ENCODE assay signal across 1 cellular context in the genomic region with DNA sequence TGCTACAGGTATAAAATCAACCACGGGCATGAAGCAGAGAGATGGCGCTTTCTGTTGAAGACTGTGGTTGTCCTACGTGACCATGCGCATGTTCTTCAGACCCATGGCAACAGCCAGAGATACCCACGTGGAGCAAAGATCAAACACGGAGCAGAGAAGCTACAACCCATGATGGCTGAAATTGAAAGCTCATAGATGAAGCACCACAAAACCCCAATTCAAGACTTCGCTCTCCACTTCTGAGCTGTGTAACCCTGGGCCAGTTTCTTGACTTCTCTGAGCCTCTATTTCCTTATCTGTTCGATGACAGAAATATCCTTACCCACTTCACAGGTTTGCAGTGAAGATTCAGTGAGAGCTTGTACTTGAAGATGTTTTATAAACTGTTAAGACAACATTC.
TF ChIP-seq lines count a peak whose summit lies in the region.

No MANE protein-coding gene starts in this region.

TF ChIP-seq in HepG2, 621 proteins besides CTCF, POLR2A, EP300 and RAD21:
- TF ChIP-seq TCF7 (IDR thresholded peaks at IDR 0.05; ENCODE audit: low read depth) = no peak
- TF ChIP-seq TBP (CRISPR knock-in tag; IDR thresholded peaks at IDR 0.05) = no peak
- no peak for TF ChIP-seq FIP1L1 (IDR thresholded peaks at IDR 0.05; ENCODE audit: borderline replicate concordance, insufficient read depth, low read depth, low read length)
- no peak for TF ChIP-seq ISX (CRISPR knock-in tag; conservative IDR thresholded peaks at IDR 0.05)
- no peak for TF ChIP-seq EZH2 (conservative IDR thresholded peaks at IDR 0.05; ENCODE audit: low read depth, low read length)
- TF ChIP-seq ZNF326 (CRISPR knock-in tag; IDR thresholded peaks at IDR 0.05; ENCODE audit: borderline replicate concordance) = no peak
- no peak for TF ChIP-seq SMARCC2 (IDR thresholded peaks at IDR 0.05)
- no peak for TF ChIP-seq AHDC1 (CRISPR knock-in tag; IDR thresholded peaks at IDR 0.05; ENCODE audit: borderline replicate concordance)
- TF ChIP-seq HDAC6 (IDR thresholded peaks at IDR 0.05; ENCODE audit: low read depth, low read length) = no peak
- TF ChIP-seq ZNF768 (CRISPR knock-in tag; IDR thresholded peaks at IDR 0.05) = peak; percentile 79; the same call in 1 of the 2 replicates
- TF ChIP-seq SP5 (CRISPR knock-in tag; IDR thresholded peaks at IDR 0.05; ENCODE audit: borderline replicate concordance, low read depth) = no peak
- TF ChIP-seq ZMYM3 (CRISPR knock-in tag; IDR thresholded peaks at IDR 0.05) = peak; percentile 44; the same call in 1 of the 2 replicates
- no peak for TF ChIP-seq FOSL1 (CRISPR knock-in tag; IDR thresholded peaks at IDR 0.05; ENCODE audit: borderline replicate concordance)
- TF ChIP-seq ARID3A (IDR thresholded peaks at IDR 0.05; ENCODE audit: low read depth, low read length) = no peak
- TF ChIP-seq PCBP2 (optimal IDR thresholded peaks at IDR 0.05; ENCODE audit: low read depth, low read length, poor library complexity, severe bottlenecking) = no peak
- no peak for TF ChIP-seq RXRB (CRISPR knock-in tag; IDR thresholded peaks at IDR 0.05; ENCODE audit: borderline replicate concordance)
